1 cellular context compared by ENCODE assay signal in the genomic region with DNA sequence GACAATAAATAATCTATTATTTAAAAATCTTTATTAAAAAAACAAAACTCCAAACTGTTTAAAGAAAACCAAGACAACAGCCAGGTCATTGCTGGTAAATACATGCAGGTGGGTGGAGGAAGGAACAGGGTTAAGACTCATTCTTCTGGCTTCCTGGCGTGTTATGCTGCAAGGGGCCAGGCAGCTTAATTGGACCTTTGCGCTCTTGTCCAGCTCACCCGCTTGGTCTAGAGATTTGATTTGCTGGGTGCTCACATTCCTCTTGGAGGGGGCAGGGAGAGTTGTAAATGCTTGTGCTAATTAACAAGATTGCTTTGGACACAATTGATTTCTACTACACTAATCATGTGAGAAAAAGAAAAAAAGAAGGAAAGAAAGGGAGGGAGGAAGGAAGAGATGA.
TF ChIP-seq lines count a peak whose summit lies in the region.

No MANE protein-coding gene starts in this region.

TF ChIP-seq in endothelial cell of umbilical vein, 7 proteins besides CTCF, POLR2A, EP300 and RAD21:
- no peak for TF ChIP-seq JUN (IDR thresholded peaks at IDR 0.05; ENCODE audit: borderline replicate concordance, insufficient read depth, insufficient read length, low read depth)
- TF ChIP-seq MYC (IDR thresholded peaks at IDR 0.05; ENCODE audit: low read depth, low read length), result no peak
- no peak for TF ChIP-seq GATA2 (IDR thresholded peaks at IDR 0.05; ENCODE audit: insufficient read depth, insufficient read length, low read depth, low read length)
- TF ChIP-seq FOS (IDR thresholded peaks at IDR 0.05; ENCODE audit: borderline replicate concordance, insufficient read depth, low read length), result no peak
- no peak for TF ChIP-seq EZH2 (IDR thresholded peaks at IDR 0.05; ENCODE audit: borderline replicate concordance, low read depth, low read length, severe bottlenecking)
- TF ChIP-seq POLR2AphosphoS5 (IDR thresholded peaks at IDR 0.05; ENCODE audit: insufficient read depth, low read depth, low read length), result no peak
- TF ChIP-seq, protein P1, sequence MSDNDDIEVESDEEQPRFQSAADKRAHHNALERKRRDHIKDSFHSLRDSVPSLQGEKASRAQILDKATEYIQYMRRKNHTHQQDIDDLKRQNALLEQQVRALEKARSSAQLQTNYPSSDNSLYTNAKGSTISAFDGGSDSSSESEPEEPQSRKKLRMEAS (IDR thresholded peaks at IDR 0.05; ENCODE audit: insufficient read depth, insufficient read length), result no peak
